Comparison of ENCODE assay signal across 8 cellular contexts in genomic region chr2:70871398-70872211, GRCh38. TPM values are rescaled to one million over a fixed set of nuclear protein-coding genes. Genes with fewer than 3 reads are reported as not detected.
A peak's percentile ranks its signal among the peaks of the same experiment; 100 is the strongest.
DNase-seq lines count a peak whose midpoint lies in the region; ATAC-seq and TF ChIP-seq lines count a peak whose summit lies in the region.

No MANE protein-coding gene starts in this region.

- H3K27me3 ChIP-seq in GM23338 (ENCODE audit: insufficient read depth) (peaks cover 72% of the 10 kb centered on the region), osteoblast (ENCODE audit: insufficient read depth, low read length) (peaks cover 12% of the 10 kb centered on the region), testis (no peaks in the 10 kb centered on the region)

- no peak overlapping the region for H3K27ac Mint-ChIP-seq in GM23338

- 0 out of 2 replicates have a peak overlapping the region, but pooled peaks have one; percentile 55 for H3K4me2 ChIP-seq in GM23338
- peak overlapping the region; percentile 74 for H3K4me2 ChIP-seq in osteoblast (ENCODE audit: insufficient read depth, low read length)

- H2AFZ ChIP-seq in GM23338: 0 out of 2 replicates have a peak overlapping the region, but pooled peaks have one; percentile 47
- H2AFZ ChIP-seq in osteoblast (ENCODE audit: low read length): peak overlapping the region; percentile 27

- TF ChIP-seq POLR2A in testis (IDR thresholded peaks at IDR 0.05): no peak

- in situ Hi-C loops in SK-MEL-5 (cut with HindIII; ENCODE audit: low pct_unique_long_range_greater_than_20kb, low sequenced_read_pairs): no loop called here

- H4K20me1 ChIP-seq in GM23338 (replicated peaks; ENCODE audit: insufficient read depth) (no peaks in the 10 kb centered on the region), osteoblast (ENCODE audit: insufficient read depth, low read length) (no peaks in the 10 kb centered on the region)

- intact Hi-C loops in testis (cut with DNase I; ENCODE audit: low total_unique reads): loop anchor here (5.0 kb wide), 1 partner anchor 66 kb away; the partner anchor contains the start of gene ATP6V1B1

- H3K4me1 ChIP-seq in GM23338 (ENCODE audit: insufficient read depth) (no peaks in the 10 kb centered on the region), osteoblast (ENCODE audit: insufficient read depth, low read length) (no peaks in the 10 kb centered on the region), testis (peaks cover 6% of the 10 kb centered on the region)

- peak; percentile 85 to 100 for TF ChIP-seq CTCF in GM23338 (conservative IDR thresholded peaks at IDR 0.05; ENCODE audit: low read depth in 2 of 2)
- TF ChIP-seq CTCF in foreskin fibroblast (IDR thresholded peaks at IDR 0.05; ENCODE audit: low read depth, low read length): peak; percentile 60
- peak; percentile 85 for TF ChIP-seq CTCF in osteoblast (IDR thresholded peaks at IDR 0.05; ENCODE audit: extremely low read depth, low read depth, low read length)
- TF ChIP-seq CTCF in testis (IDR thresholded peaks at IDR 0.05): peak; percentile 70 to 85 (median 84)

- 11 to 24% methylated on average over 16 to 36 of the region's 36 CpGs for WGBS in testis, 2 donors

- H3K27me3 Mint-ChIP-seq in GM23338 (ENCODE audit: insufficient read depth, low read depth, poor library complexity): peaks cover 50% of the 10 kb centered on the region

- H3F3A ChIP-seq in GM23338 (replicated peaks; ENCODE audit: low read depth): no peaks in the 10 kb centered on the region

- no peak overlapping the region for H3K27ac ChIP-seq in GM23338 (ENCODE audit: low read depth)
- no peak overlapping the region for H3K27ac ChIP-seq in osteoblast (ENCODE audit: low read depth, low read length)
- H3K27ac ChIP-seq in testis: no peak overlapping the region

- H3K36me3 ChIP-seq in GM23338 (ENCODE audit: insufficient read depth) (no peaks in the 10 kb centered on the region), osteoblast (ENCODE audit: insufficient read depth, low read length) (no peaks in the 10 kb centered on the region), testis (ENCODE audit: low read depth, missing control alignments) (no peaks in the 10 kb centered on the region)

- H3K4me3 Mint-ChIP-seq in GM23338: peak overlapping the region; percentile 10; the same call in 1 of the 3 replicates

- no peaks in the 10 kb centered on the region for H3K79me2 ChIP-seq in GM23338 (replicated peaks; ENCODE audit: insufficient read depth)
- no peaks in the 10 kb centered on the region for H3K79me2 ChIP-seq in osteoblast (ENCODE audit: insufficient read depth, low read length)

- no peaks in the 10 kb centered on the region for H3K36me3 Mint-ChIP-seq in GM23338 (ENCODE audit: low read depth)

- no peaks in the 10 kb centered on the region for H3K4me1 Mint-ChIP-seq in GM23338

- no peaks in the 10 kb centered on the region; the same call in 2 of the 3 replicates for H3K9me3 Mint-ChIP-seq in GM23338

- peak; percentile 99 for ATAC-seq in GM23338

- H3K9me3 ChIP-seq in osteoblast (ENCODE audit: low read depth, low read length) (no peaks in the 10 kb centered on the region), testis (no peaks in the 10 kb centered on the region)

- peak; percentile 50 for DNase-seq in CMK (ENCODE audit: low read depth)
- peak; percentile 89 for DNase-seq in GM23338 (ENCODE audit: low spot score)
- DNase-seq in NAMALWA (ENCODE audit: low spot score): peak; percentile 79
- DNase-seq in SK-MEL-5 (ENCODE audit: low read depth, low spot score): peak; percentile 88
- peak; percentile 39 for DNase-seq in activated gamma-delta T cell (lab: John Stamatoyannopoulos, UW)
- DNase-seq in foreskin fibroblast: peak; percentile 61 to 91
- peak; percentile 95 for DNase-seq in osteoblast (ENCODE audit: insufficient read length, low spot score, missing footprints)
- peak; percentile 88 for DNase-seq in testis

- 0 out of 2 replicates have a peak, but pooled peaks cover 4% of the 10 kb centered on the region for H3K9me2 ChIP-seq in GM23338 (ENCODE audit: insufficient read depth)

- H3K4me3 ChIP-seq in GM23338 (0 out of 2 replicates have a peak overlapping the region, but pooled peaks have one; percentile 26), foreskin fibroblast (ENCODE audit: low read depth in 1 of 2, low read length in 2 of 2) (no peak overlapping the region), osteoblast (ENCODE audit: insufficient read depth, low read length) (peak overlapping the region; percentile 41), testis (peak overlapping the region in 1 of 2 donors; percentile 2)

TF ChIP-seq in GM23338, 12 proteins besides CTCF, POLR2A, EP300 and RAD21 (continues in another document):
- no peak for TF ChIP-seq NANOG (IDR thresholded peaks at IDR 0.05; ENCODE audit: borderline replicate concordance)
- TF ChIP-seq STAT1 (IDR thresholded peaks at IDR 0.05; ENCODE audit: unreplicated experiment): no peak
- TF ChIP-seq ZNF114 (CRISPR knock-in tag; IDR thresholded peaks at IDR 0.05): no peak
- no peak for TF ChIP-seq CREB1 (CRISPR knock-in tag; IDR thresholded peaks at IDR 0.05; ENCODE audit: low read depth)
- TF ChIP-seq, protein P1, sequence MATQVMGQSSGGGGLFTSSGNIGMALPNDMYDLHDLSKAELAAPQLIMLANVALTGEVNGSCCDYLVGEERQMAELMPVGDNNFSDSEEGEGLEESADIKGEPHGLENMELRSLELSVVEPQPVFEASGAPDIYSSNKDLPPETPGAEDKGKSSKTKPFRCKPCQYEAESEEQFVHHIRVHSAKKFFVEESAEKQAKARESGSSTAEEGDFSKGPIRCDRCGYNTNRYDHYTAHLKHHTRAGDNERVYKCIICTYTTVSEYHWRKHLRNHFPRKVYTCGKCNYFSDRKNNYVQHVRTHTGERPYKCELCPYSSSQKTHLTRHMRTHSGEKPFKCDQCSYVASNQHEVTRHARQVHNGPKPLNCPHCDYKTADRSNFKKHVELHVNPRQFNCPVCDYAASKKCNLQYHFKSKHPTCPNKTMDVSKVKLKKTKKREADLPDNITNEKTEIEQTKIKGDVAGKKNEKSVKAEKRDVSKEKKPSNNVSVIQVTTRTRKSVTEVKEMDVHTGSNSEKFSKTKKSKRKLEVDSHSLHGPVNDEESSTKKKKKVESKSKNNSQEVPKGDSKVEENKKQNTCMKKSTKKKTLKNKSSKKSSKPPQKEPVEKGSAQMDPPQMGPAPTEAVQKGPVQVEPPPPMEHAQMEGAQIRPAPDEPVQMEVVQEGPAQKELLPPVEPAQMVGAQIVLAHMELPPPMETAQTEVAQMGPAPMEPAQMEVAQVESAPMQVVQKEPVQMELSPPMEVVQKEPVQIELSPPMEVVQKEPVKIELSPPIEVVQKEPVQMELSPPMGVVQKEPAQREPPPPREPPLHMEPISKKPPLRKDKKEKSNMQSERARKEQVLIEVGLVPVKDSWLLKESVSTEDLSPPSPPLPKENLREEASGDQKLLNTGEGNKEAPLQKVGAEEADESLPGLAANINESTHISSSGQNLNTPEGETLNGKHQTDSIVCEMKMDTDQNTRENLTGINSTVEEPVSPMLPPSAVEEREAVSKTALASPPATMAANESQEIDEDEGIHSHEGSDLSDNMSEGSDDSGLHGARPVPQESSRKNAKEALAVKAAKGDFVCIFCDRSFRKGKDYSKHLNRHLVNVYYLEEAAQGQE (IDR thresholded peaks at IDR 0.05; ENCODE audit: unreplicated experiment): no peak
- TF ChIP-seq EZH2 (IDR thresholded peaks at IDR 0.05; ENCODE audit: low read depth, unreplicated experiment): no peak

RNA-seq across cellular contexts. Expression of gene VAX2, which starts 28.8 kb away (rescaled TPM):
- total RNA-seq in GM23338 (2014; rRNA removed; shearing (Covaris generic)): 0.31 TPM in 1 of 2 replicates, not detected in the other
- polyA plus RNA-seq in GM23338 (2016; fragmentation: Nextera tagmentation; extraction: Ambion mirVana) (not detected in 2 replicates), testis (ENCODE audit: insufficient read depth, low read depth, low replicate concordance) (0.58 TPM)
- 2.0 and 4.5 TPM in 2 replicates for total RNA-seq in SK-MEL-5 (2014; rRNA removed; shearing (Covaris generic))
- 5.5 and 7.5 TPM in 2 replicates for polyA plus RNA-seq in SK-MEL-5 (2015; cell fraction: cytosol; rRNA removed)
- polyA plus RNA-seq in SK-MEL-5 (2015; cell fraction: nucleus; rRNA removed): 10.4 and 17.4 TPM in 2 replicates
- total RNA-seq in osteoblast (4.1 and 4.3 TPM in 2 replicates), testis (1 to 10 TPM in 1 of 2 donors, under 1 TPM in 1; 0.94 to 1.2 TPM)

RNA-seq across cellular contexts. Expression of gene CD207, which starts 36.0 kb away (rescaled TPM):
- not detected in 2 replicates for total RNA-seq in GM23338 (2014; rRNA removed; shearing (Covaris generic))
- polyA plus RNA-seq in GM23338 (2016; fragmentation: Nextera tagmentation; extraction: Ambion mirVana): not detected in 2 replicates
- total RNA-seq in SK-MEL-5 (2014; rRNA removed; shearing (Covaris generic)): 0.08 TPM in 1 of 2 replicates, not detected in the other
- 0.08 and 0.12 TPM in 2 replicates for polyA plus RNA-seq in SK-MEL-5 (2015; cell fraction: cytosol; rRNA removed)
- polyA plus RNA-seq in SK-MEL-5 (2015; cell fraction: nucleus; rRNA removed): 0.38 TPM in 1 of 2 replicates, not detected in the other
- not detected in 2 replicates for total RNA-seq in osteoblast
- total RNA-seq in testis: under 1 TPM; 0.19 to 0.79 TPM
- 1.5 TPM for polyA plus RNA-seq in testis (ENCODE audit: insufficient read depth, low read depth, low replicate concordance)

RNA-seq across cellular contexts. Expression of gene CLEC4F, which starts 51.2 kb away (rescaled TPM):
- not detected in 2 replicates for total RNA-seq in GM23338 (2014; rRNA removed; shearing (Covaris generic))
- polyA plus RNA-seq in GM23338 (2016; fragmentation: Nextera tagmentation; extraction: Ambion mirVana) (not detected in 2 replicates), testis (ENCODE audit: insufficient read depth, low read depth, low replicate concordance) (2.6 TPM)
- not detected in 2 replicates for total RNA-seq in SK-MEL-5 (2014; rRNA removed; shearing (Covaris generic))
- not detected in 2 replicates for polyA plus RNA-seq in SK-MEL-5 (2015; cell fraction: cytosol; rRNA removed)
- not detected in 2 replicates for polyA plus RNA-seq in SK-MEL-5 (2015; cell fraction: nucleus; rRNA removed)
- total RNA-seq in osteoblast (not detected in 2 replicates), testis (under 1 TPM; 0.31 to 0.79 TPM)

Comparison
In these comparisons a context has a peak if more than half of its experiments do, and no peak if none do; other contexts are left out.
1. DNase-seq: peak in every context shown above with its lines; median percentile 95 in osteoblast; 89 in GM23338; 88 in SK-MEL-5; 88 in testis; 79 in NAMALWA; 76 in foreskin fibroblast; 50 in CMK; 39 in activated gamma-delta T cell.
2. H3K4me3 ChIP-seq: peak in GM23338 (single experiment) and osteoblast (single experiment); none in foreskin fibroblast (0 of 2).
3. Peak in every context shown above with its lines, with median percentiles within 50 percentile points of each other: CTCF ChIP-seq.